Comparison of ENCODE assay signal across 10 cellular contexts in the genomic region with DNA sequence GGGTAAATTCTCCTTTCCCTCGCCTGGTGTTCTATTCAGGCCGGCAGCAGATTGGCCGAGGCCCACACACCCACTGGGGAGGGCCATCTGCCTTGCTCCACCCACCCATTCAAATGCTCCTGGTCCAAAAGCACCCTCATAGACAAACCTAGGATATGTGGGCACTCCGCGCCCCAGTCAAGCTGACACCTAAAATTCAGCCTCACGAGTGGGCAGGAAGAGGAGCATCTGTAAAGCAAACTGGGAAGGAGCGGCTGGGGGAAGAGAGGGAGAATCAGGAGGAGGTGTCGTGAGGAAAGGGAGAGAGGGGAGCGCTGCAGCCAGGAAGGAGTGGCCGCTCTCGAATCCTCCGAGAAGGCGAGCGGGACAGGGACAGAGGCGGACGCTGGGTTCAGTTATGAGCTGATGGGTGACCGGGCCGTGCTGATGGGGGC.
DNase-seq lines count a peak whose midpoint lies in the region; ATAC-seq and TF ChIP-seq lines count a peak whose summit lies in the region.
"Had no signal": no experiment of that assay in that cellular context is flagged by ENCODE, and none has a peak within 500 bp of the region (broad histone marks: within the 10 kb centered on the region; RNA-seq: fewer than 3 reads in every experiment).

No MANE protein-coding gene starts in this region.

- no peak for TF ChIP-seq CTCF in right atrium auricular region (IDR thresholded peaks at IDR 0.05)
- TF ChIP-seq CTCF in upper lobe of left lung (IDR thresholded peaks at IDR 0.05) = no peak

- ATAC-seq in Right ventricle myocardium inferior = peak; percentile 61
- peak; percentile 46 to 64 for ATAC-seq in upper lobe of left lung (ENCODE audit: low FRiP score in 2 of 2)
- ATAC-seq in HG02981 (IDR thresholded peaks at IDR 0.05; ENCODE audit: unreplicated experiment) = no peak
- no peak for ATAC-seq in HG03342 (IDR thresholded peaks at IDR 0.05; ENCODE audit: unreplicated experiment)

- intact Hi-C loops in Right ventricle myocardium inferior (cut with DNase I) = no loop called here

- H3K9ac ChIP-seq in mesendoderm (ENCODE audit: low read length) = peak overlapping the region; percentile 11

- peak overlapping the region; percentile 85 for H3K4me2 ChIP-seq in mesendoderm (ENCODE audit: low read length)

- no peak for DNase-seq in Right ventricle myocardium inferior (ENCODE audit: missing footprints)
- no peak for DNase-seq in right atrium auricular region (ENCODE audit: low spot score)
- peak; percentile 22 to 30 for DNase-seq in erythroblast (lab: John Stamatoyannopoulos, UW)
- peak; percentile 54 for DNase-seq in mesendoderm
- DNase-seq in upper lobe of left lung = no peak
- DNase-seq in HT-29 (ENCODE audit: low spot score) = no peak
- DNase-seq: activated CD4-positive, alpha-beta T cell treated with anti-CD3 and anti-CD28 coated beads, Interleukin-2, amount 10 ng/mL, durations not matched to agents 7 days and 5 days; NCI-H1092 treated with DMSO at 0.1 percent for 48 hours had no signal

- TF ChIP-seq POLR2A in erythroblast (IDR thresholded peaks at IDR 0.05; ENCODE audit: low read length) (no peak), upper lobe of left lung (IDR thresholded peaks at IDR 0.05) (no peak)

- H3K27ac ChIP-seq in right atrium auricular region (no peak overlapping the region), mesendoderm (ENCODE audit: low read depth, low read length) (no peak overlapping the region), upper lobe of left lung (no peak overlapping the region)

- H3K36me3 ChIP-seq in right atrium auricular region (no peaks in the 10 kb centered on the region), mesendoderm (ENCODE audit: control insufficient read depth, insufficient read depth, low read length) (no peaks in the 10 kb centered on the region), upper lobe of left lung (no peaks in the 10 kb centered on the region)

- H4K5ac ChIP-seq in mesendoderm (ENCODE audit: low read length) = no peak overlapping the region

- H4K8ac ChIP-seq in mesendoderm (ENCODE audit: low read depth, low read length) = no peak overlapping the region

- H3K4me3 ChIP-seq in right atrium auricular region (peak overlapping the region in 1 of 2 donors; percentile 28), mesendoderm (ENCODE audit: low read length) (peak overlapping the region; percentile 17), upper lobe of left lung (peak overlapping the region in 2 of 4 donors; percentile 29 to 32)

- no peak overlapping the region for H3K4ac ChIP-seq in mesendoderm (ENCODE audit: low read depth, low read length)

- H3K18ac ChIP-seq in mesendoderm (ENCODE audit: low read length) = no peak overlapping the region

- no peaks in the 10 kb centered on the region for H3K79me2 ChIP-seq in mesendoderm (ENCODE audit: control insufficient read depth, insufficient read depth, low read length)

- H3K79me1 ChIP-seq in mesendoderm (ENCODE audit: low read length) = no peaks in the 10 kb centered on the region

- H2BK5ac ChIP-seq in mesendoderm (ENCODE audit: low read length) = no peak overlapping the region

- no CpG with 5 or more reads among the region's 18 CpGs for WGBS in mesendoderm (ENCODE audit: extremely low coverage, insufficient coverage, low lambda C conversion rate)
- 32 to 56% methylated on average over 18 of the region's 18 CpGs for WGBS in upper lobe of left lung, 2 donors

- no peak overlapping the region for H2BK15ac ChIP-seq in mesendoderm (replicated peaks; ENCODE audit: low read depth)

- H3K4me1 ChIP-seq in right atrium auricular region = peaks cover 0 to 21% of the 10 kb centered on the region in 2 donors
- no peaks in the 10 kb centered on the region for H3K4me1 ChIP-seq in mesendoderm (ENCODE audit: control insufficient read depth, low read depth, low read length)
- H3K4me1 ChIP-seq in upper lobe of left lung = peaks cover 0 to 5% (median 0%) of the 10 kb centered on the region in 4 donors

- H3K27me3 ChIP-seq in right atrium auricular region (no peaks in the 10 kb centered on the region), mesendoderm (ENCODE audit: insufficient read depth, low read length, poor library complexity) (no peaks in the 10 kb centered on the region), upper lobe of left lung (no peaks in the 10 kb centered on the region)

- no peaks in the 10 kb centered on the region for H3K9me3 ChIP-seq in right atrium auricular region
- no peaks in the 10 kb centered on the region for H3K9me3 ChIP-seq in upper lobe of left lung

- TF ChIP-seq EP300 in upper lobe of left lung (IDR thresholded peaks at IDR 0.05) = no peak

- peak overlapping the region; percentile 46 for H3K56ac ChIP-seq in mesendoderm (ENCODE audit: low read length)

- no peak overlapping the region for H2BK120ac ChIP-seq in mesendoderm (ENCODE audit: low read depth, low read length)

- H3K23ac ChIP-seq in mesendoderm (ENCODE audit: low read length) = no peak overlapping the region

- H2AK5ac ChIP-seq in mesendoderm (ENCODE audit: low read length) = no peak overlapping the region

Comparison
In these comparisons a context has a peak if more than half of its experiments do, and no peak if none do; other contexts are left out.
1. ATAC-seq: peak in Right ventricle myocardium inferior (single experiment) and upper lobe of left lung (2 of 2); none in HG02981 (single experiment) and HG03342 (single experiment).
2. DNase-seq: peak in erythroblast (2 of 2) and mesendoderm (single experiment); none in Right ventricle myocardium inferior (single experiment), right atrium auricular region (single experiment), upper lobe of left lung (0 of 2) and HT-29 (single experiment).